26 cellular contexts compared by ENCODE assay signal in the genomic region with DNA sequence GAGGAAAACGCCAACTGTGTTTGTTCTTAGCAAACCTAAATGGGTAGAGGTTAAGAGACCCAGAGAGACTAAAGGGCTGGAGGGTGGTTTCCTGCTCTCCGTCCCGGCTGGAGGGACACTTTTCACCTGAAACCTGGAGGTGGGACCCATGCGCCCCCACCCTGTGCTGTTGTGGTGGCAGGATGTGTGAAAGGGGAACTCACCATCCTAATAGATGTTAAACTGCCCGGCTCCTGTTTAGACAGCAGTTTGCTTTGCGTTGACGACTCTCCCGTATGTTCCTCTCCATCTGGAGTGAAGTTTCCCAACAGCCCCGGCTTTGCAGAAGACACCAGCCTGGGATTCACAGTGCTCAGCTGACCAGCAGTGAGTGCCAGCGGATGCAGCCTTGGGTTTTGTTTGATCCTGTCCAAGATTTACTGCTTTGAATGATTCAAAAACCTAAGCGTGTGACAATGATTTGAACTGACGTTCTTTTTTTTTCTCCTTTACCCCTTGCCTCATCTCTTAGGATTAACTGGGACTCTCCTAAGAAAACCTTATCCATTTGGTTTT.
A peak's percentile ranks its signal among the peaks of the same experiment; 100 is the strongest.
DNase-seq lines count a peak whose midpoint lies in the region; ATAC-seq and TF ChIP-seq lines count a peak whose summit lies in the region.
"Had no signal": no experiment of that assay in that cellular context is flagged by ENCODE, and none has a peak within 500 bp of the region (broad histone marks: within the 10 kb centered on the region; RNA-seq: fewer than 3 reads in every experiment).

No MANE protein-coding gene starts in this region.

- DNase-seq in NCI-H524 (lab: John Stamatoyannopoulos, UW) (peak; percentile 19 to 60), neural crest cell (ENCODE audit: low read depth, low spot score) (no peak), RKO (ENCODE audit: low spot score) (no peak), NCI-H2171 treated with DMSO at 0.1 percent for 48 hours (lab: John Stamatoyannopoulos, UW) (no peak)
- DNase-seq: BE2C; CD8-positive, alpha-beta memory T cell; DMS153; DND-41; H9; Kasumi-1; NCI-H1092 treated with DMSO at 0.1 percent for 48 hours; NCI-H1436; NCI-H187; NCI-H2081 treated with DMSO at 0.1 percent for 48 hours; NCI-H2171; NCI-H345; NCI-H510A treated with DMSO at 0.1 percent for 48 hours; SJCRH30 had no signal

- H3K27ac Mint-ChIP-seq in neural crest cell (ENCODE audit: unreplicated experiment) = peak overlapping the region; percentile 20
- H3K27ac Mint-ChIP-seq: CD14-positive monocyte; CD8-positive, alpha-beta memory T cell; GM23338 had no signal

- no peaks in the 10 kb centered on the region for H3K36me3 Mint-ChIP-seq in neural crest cell (ENCODE audit: low read depth)
- H3K36me3 Mint-ChIP-seq: CD14-positive monocyte; CD8-positive, alpha-beta memory T cell had no signal

- no peak for ATAC-seq in GM21737 (IDR thresholded peaks at IDR 0.05; ENCODE audit: unreplicated experiment)
- ATAC-seq in HG02588 (IDR thresholded peaks at IDR 0.05; ENCODE audit: unreplicated experiment) = no peak
- ATAC-seq: GM23338, K562, Panc1, SK-N-SH treated with all-trans-retinoic acid at 6 μM for 48 hours had no signal

- H3K9me3 Mint-ChIP-seq in neural crest cell = no peaks in the 10 kb centered on the region
- H3K9me3 Mint-ChIP-seq: CD8-positive, alpha-beta memory T cell; GM23338; H9 had no signal

- H3K27me3 Mint-ChIP-seq in neural crest cell (ENCODE audit: low read depth) = no peaks in the 10 kb centered on the region
- H3K27me3 Mint-ChIP-seq: CD8-positive, alpha-beta memory T cell had no signal

- TF ChIP-seq CTCF in VCaP (conservative IDR thresholded peaks at IDR 0.05) (no peak), neural crest cell (conservative IDR thresholded peaks at IDR 0.05) (no peak)

- H3K27ac ChIP-seq in VCaP = peak overlapping the region; percentile 5; the same call in 1 of the 2 replicates
- H3K27ac ChIP-seq: SJCRH30 had no signal

- H3K4me1 Mint-ChIP-seq in neural crest cell = no peaks in the 10 kb centered on the region
- H3K4me1 Mint-ChIP-seq: CD14-positive monocyte; CD8-positive, alpha-beta memory T cell had no signal

- no peak overlapping the region for H3K4me3 Mint-ChIP-seq in neural crest cell
- H3K4me3 Mint-ChIP-seq: CD14-positive monocyte; CD8-positive, alpha-beta memory T cell; GM23338; H9 had no signal

Comparison
In these comparisons a context has a peak if more than half of its experiments do, and no peak if none do; other contexts are left out.
1. DNase-seq: peak in NCI-H524 (2 of 2); none in neural crest cell (single experiment), RKO (single experiment) and NCI-H2171 treated with DMSO at 0.1 percent for 48 hours (single experiment).